ENCODE assay signal across 11 cellular contexts in the genomic region with DNA sequence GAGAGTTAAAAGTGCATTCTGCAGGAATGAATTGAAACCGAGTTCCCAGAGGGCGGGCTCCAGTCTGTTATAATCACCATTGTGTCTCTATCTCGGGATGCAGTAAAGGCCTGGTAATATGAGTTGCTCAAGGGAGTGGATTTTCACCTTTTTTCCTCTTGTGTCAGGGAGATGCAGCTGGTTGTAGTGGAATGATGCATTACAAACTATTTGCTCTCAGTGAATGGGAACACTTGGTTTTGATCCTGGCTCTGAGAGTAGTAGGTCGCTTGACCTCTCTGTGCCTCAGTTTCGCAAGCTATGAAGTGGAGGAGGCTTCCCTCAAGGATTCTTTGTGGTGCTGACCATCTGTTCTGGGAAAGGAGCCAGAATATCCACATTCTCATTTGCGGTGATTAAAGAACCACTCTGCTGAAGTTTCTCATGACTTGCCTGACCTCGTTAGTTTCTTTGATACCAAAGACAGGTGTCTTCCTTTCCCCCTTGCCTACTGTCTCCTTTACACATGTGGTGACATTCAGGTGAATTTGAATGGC.
A peak's percentile ranks its signal among the peaks of the same experiment; 100 is the strongest.
DNase-seq lines count a peak whose midpoint lies in the region; ATAC-seq, FAIRE-seq and TF ChIP-seq lines count a peak whose summit lies in the region.
"Had no signal": no experiment of that assay in that cellular context is flagged by ENCODE, and none has a peak within 500 bp of the region (broad histone marks: within the 10 kb centered on the region; RNA-seq: fewer than 3 reads in every experiment).

No MANE protein-coding gene starts in this region.

- peak; percentile 72 for DNase-seq in BJ (ENCODE audit: low read depth)
- DNase-seq in HT1080 (ENCODE audit: low read depth), result peak; percentile 81
- peak; percentile 20 for DNase-seq in bronchial epithelial cell (ENCODE audit: low read depth)
- peak; percentile 8 for DNase-seq in mesenteric fat pad (ENCODE audit: low spot score)
- DNase-seq in NCI-H146 treated with DMSO at 0.1 percent for 48 hours (lab: John Stamatoyannopoulos, UW; ENCODE audit: unreplicated experiment), result no peak
- no peak for DNase-seq in cortex of kidney (lab: John Stamatoyannopoulos, UW)
- DNase-seq: stimulated activated CD4-positive, alpha-beta T cell treated with anti-CD3 and anti-CD28 coated beads, Interleukin-4, amount 100 ng/mL, for 4 hours had no signal

- POLR2A ChIA-PET in BJ (lab: Charles Lee), result no interaction called here

- ATAC-seq in GM21390 (IDR thresholded peaks at IDR 0.05; ENCODE audit: unreplicated experiment), result no peak
- ATAC-seq in GM19023 (IDR thresholded peaks at IDR 0.05; ENCODE audit: unreplicated experiment), result no peak

- H3K36me3 ChIP-seq in BJ (ENCODE audit: control insufficient read depth, insufficient read depth, low read length) (no peaks in the 10 kb centered on the region), bronchial epithelial cell (ENCODE audit: control insufficient read depth, insufficient read depth, low read length) (no peaks in the 10 kb centered on the region)

- H3K4me3 ChIP-seq in BJ (ENCODE audit: low read depth, low read length), result no peak overlapping the region
- no peak overlapping the region for H3K4me3 ChIP-seq in bronchial epithelial cell (ENCODE audit: low read depth, low read length)

- TF ChIP-seq CTCF in BJ (IDR thresholded peaks at IDR 0.05; ENCODE audit: insufficient read depth, low read depth, low read length), result no peak
- no peak for TF ChIP-seq CTCF in bronchial epithelial cell (IDR thresholded peaks at IDR 0.05; ENCODE audit: insufficient read depth, low read length, severe bottlenecking)

- CTCF ChIA-PET in BJ (lab: Yijun Ruan, JAX), result no interaction called here

- no peak for FAIRE-seq in bronchial epithelial cell (lab: Jason Lieb, UNC)
- FAIRE-seq: H54, keratinocyte had no signal

- no peaks in the 10 kb centered on the region for H3K27me3 ChIP-seq in BJ (ENCODE audit: control insufficient read depth, insufficient read depth, low read length)
- H3K27me3 ChIP-seq in bronchial epithelial cell (ENCODE audit: control insufficient read depth, insufficient read depth, low read length), result no peaks in the 10 kb centered on the region

Comparison
In these comparisons a context has a peak if more than half of its experiments do, and no peak if none do; other contexts are left out.
1. DNase-seq: peak in BJ (single experiment), HT1080 (single experiment), bronchial epithelial cell (single experiment) and mesenteric fat pad (single experiment); none in NCI-H146 treated with DMSO at 0.1 percent for 48 hours (single experiment) and cortex of kidney (single experiment).